Comparison of ENCODE assay signal across 15 cellular contexts in the genomic region with DNA sequence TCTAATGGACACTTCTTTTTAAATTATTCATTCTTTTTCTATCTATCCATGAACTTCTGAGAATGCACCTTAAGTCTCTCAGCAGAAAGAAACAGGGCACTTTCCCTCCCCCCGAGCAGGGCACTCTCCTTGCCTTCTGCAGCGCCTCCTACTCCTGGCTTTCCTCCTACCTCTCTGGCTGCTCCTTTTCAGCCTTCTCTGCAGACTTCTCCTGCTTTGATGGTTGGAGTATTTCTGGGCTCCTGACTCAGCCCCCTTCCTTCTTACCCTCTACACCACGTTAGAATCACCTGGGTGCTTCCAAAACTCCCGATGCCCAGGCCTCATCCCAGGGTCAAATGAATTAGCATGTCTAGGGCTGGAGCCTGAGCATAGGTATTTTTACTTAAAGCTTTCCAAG. TPM values are rescaled to one million over a fixed set of nuclear protein-coding genes. Genes with fewer than 3 reads are reported as not detected.
A peak's percentile ranks its signal among the peaks of the same experiment; 100 is the strongest.
DNase-seq lines count a peak whose midpoint lies in the region; ATAC-seq and TF ChIP-seq lines count a peak whose summit lies in the region.
"Had no signal": no experiment of that assay in that cellular context is flagged by ENCODE, and none has a peak within 500 bp of the region (broad histone marks: within the 10 kb centered on the region; RNA-seq: fewer than 3 reads in every experiment).

No MANE protein-coding gene starts in this region.

- intact Hi-C loops in cardiac septum (cut with DNase I) = no loop called here

- peaks cover 0 to 65% of the 10 kb centered on the region in 2 donors for H3K4me1 ChIP-seq in right atrium auricular region

- no peaks in the 10 kb centered on the region for H3K9me3 ChIP-seq in right atrium auricular region
- H3K9me3 ChIP-seq: BLaER1, Caco-2 had no signal

- DNase-seq in right atrium auricular region (ENCODE audit: low spot score) = no peak
- no peak for DNase-seq in cardiac septum (ENCODE audit: low spot score)
- peak; percentile 56 for DNase-seq in coronary artery (ENCODE audit: low spot score)
- DNase-seq in mesenteric fat pad (ENCODE audit: low spot score) = peak; percentile 6
- DNase-seq in UCSD-AML1 (lab: John Stamatoyannopoulos, UW; ENCODE audit: unreplicated experiment) = no peak
- DNase-seq: CD4-positive, alpha-beta T cell; NCI-H1105; NCI-H2029 treated with DMSO at 0.1 percent for 48 hours; NCI-H226; NCI-H510A treated with DMSO at 0.1 percent for 48 hours had no signal

- TF ChIP-seq CTCF in right atrium auricular region (IDR thresholded peaks at IDR 0.05) (no peak), coronary artery (IDR thresholded peaks at IDR 0.05) (no peak)

- H3K4me3 ChIP-seq in right atrium auricular region (no peak overlapping the region), coronary artery (no peak overlapping the region)
- H3K4me3 ChIP-seq: BLaER1 had no signal

- no peak for ATAC-seq in GM19328 (IDR thresholded peaks at IDR 0.05; ENCODE audit: unreplicated experiment)
- no peak for ATAC-seq in HG03460 (IDR thresholded peaks at IDR 0.05; ENCODE audit: unreplicated experiment)

- no peaks in the 10 kb centered on the region for H3K27me3 ChIP-seq in right atrium auricular region

- no peaks in the 10 kb centered on the region for H3K36me3 ChIP-seq in right atrium auricular region
- H3K36me3 ChIP-seq: BLaER1 had no signal

- H3K27ac ChIP-seq in right atrium auricular region = peak overlapping the region; percentile 87 to 93
- no peak overlapping the region for H3K27ac ChIP-seq in coronary artery
- H3K27ac ChIP-seq: BLaER1, RWPE1 had no signal

RNA-seq across cellular contexts. Expression of gene SCN5A, which starts 3.4 kb away (rescaled TPM):
- total RNA-seq in right atrium auricular region (100 to 1,000 TPM; 102 to 118 TPM), cardiac septum (166 TPM), mesenteric fat pad (0.58 TPM)

Comparison
In these comparisons a context has a peak if more than half of its experiments do, and no peak if none do; other contexts are left out.
1. DNase-seq: peak in coronary artery (single experiment) and mesenteric fat pad (single experiment); none in right atrium auricular region (single experiment), cardiac septum (single experiment) and UCSD-AML1 (single experiment).
2. H3K27ac ChIP-seq: peak in right atrium auricular region (2 of 2); none in coronary artery (0 of 2).
3. RNA of gene SCN5A, which starts 3.4 kb away (total RNA-seq): 166 TPM in cardiac septum (single experiment) and 102 to 118 TPM in right atrium auricular region; 0.58 TPM in mesenteric fat pad (single experiment); every median in the first group is over 10 times any median in the second.